Comparison of ENCODE assay signal across 22 cellular contexts in genomic region chr6:13524801-13525508, GRCh38. TPM values are rescaled to one million over a fixed set of nuclear protein-coding genes. Genes with fewer than 3 reads are reported as not detected.
DNase-seq lines count a peak whose midpoint lies in the region; ATAC-seq and TF ChIP-seq lines count a peak whose summit lies in the region.
"Had no signal": no experiment of that assay in that cellular context is flagged by ENCODE, and none has a peak within 500 bp of the region (broad histone marks: within the 10 kb centered on the region; RNA-seq: fewer than 3 reads in every experiment).

No MANE protein-coding gene starts in this region.

- H3K27me3 ChIP-seq in cardiac muscle cell (no peaks in the 10 kb centered on the region), gastrocnemius medialis (no peaks in the 10 kb centered on the region)
- H3K27me3 ChIP-seq: neural progenitor cell, tibial artery had no signal

- intact Hi-C loops in cardiac septum (cut with DNase I) (loop anchor here (5.0 kb wide), 3 partner anchors 38 to 113 kb away; partner anchors contain the start of genes GFOD1 and SIRT5), gastrocnemius medialis (cut with DNase I; ENCODE audit: low total_unique reads) (loop anchor here (2.0 kb wide), 3 partner anchors 38 to 110 kb away; partner anchors contain the start of genes GFOD1 and SIRT5), MCF 10A (cut with micrococcal nuclease) (no loop called here)
- intact Hi-C loops in dendritic cell treated with granulocyte-macrophage colony-stimulating factor and Interleukin-4, amounts not matched to agents 40 ng/mL and 50 ng/mL, for 4 days (cut with micrococcal nuclease): loop anchor here (5.0 to 10.0 kb wide), 2 partner anchors 52 to 60 kb away; no protein-coding TSS in a partner anchor
- intact Hi-C loops in activated naive CD4-positive, alpha-beta T cell treated with anti-CD3 and anti-CD28 coated beads for 36 hours (cut with micrococcal nuclease): loop anchor here (5.0 kb wide), 1 partner anchor 73 kb away; no protein-coding TSS in a partner anchor

- peak; percentile 56 to 72 for ATAC-seq in gastrocnemius medialis
- no peak for ATAC-seq in HG03135 (IDR thresholded peaks at IDR 0.05; ENCODE audit: unreplicated experiment)

- H3K4me3 ChIP-seq in cardiac muscle cell (no peak overlapping the region), gastrocnemius medialis (no peak overlapping the region)
- H3K4me3 ChIP-seq: neural progenitor cell, tibial artery had no signal

- in situ Hi-C loops in gastrocnemius medialis (cut with MboI; ENCODE audit: low sequenced_read_pairs in 4 of 4): loop anchor here in 1 of 4 donors (25.0 kb wide), 1 partner anchor 113 kb away; no protein-coding TSS in a partner anchor

- no TSS peak for BruUV-seq in MCF 10A (replicated peaks; lab: Mats Ljungman, UMichigan)

- peaks cover 40% of the 10 kb centered on the region for H3K4me1 Mint-ChIP-seq in dendritic cell treated with granulocyte-macrophage colony-stimulating factor and Interleukin-4, amounts not matched to agents 40 ng/mL and 50 ng/mL, for 4 days (ENCODE audit: low read depth)
- H3K4me1 Mint-ChIP-seq in activated naive CD4-positive, alpha-beta T cell treated with anti-CD3 and anti-CD28 coated beads for 36 hours (ENCODE audit: low read depth): peaks cover 11% of the 10 kb centered on the region
- H3K4me1 Mint-ChIP-seq in MCF 10A (ENCODE audit: insufficient read depth, unreplicated experiment): peaks cover 12% of the 10 kb centered on the region

- no peaks in the 10 kb centered on the region for H3K36me3 Mint-ChIP-seq in dendritic cell treated with granulocyte-macrophage colony-stimulating factor and Interleukin-4, amounts not matched to agents 40 ng/mL and 50 ng/mL, for 4 days (ENCODE audit: low read depth)
- no peaks in the 10 kb centered on the region for H3K36me3 Mint-ChIP-seq in activated naive CD4-positive, alpha-beta T cell treated with anti-CD3 and anti-CD28 coated beads for 36 hours (ENCODE audit: low read depth)
- peaks cover 6% of the 10 kb centered on the region for H3K36me3 Mint-ChIP-seq in MCF 10A (ENCODE audit: insufficient read depth, unreplicated experiment)
- H3K36me3 Mint-ChIP-seq: neural progenitor cell had no signal

- TF ChIP-seq POLR2A in gastrocnemius medialis (IDR thresholded peaks at IDR 0.05): peak in 1 of 2 donors; percentile 19

- H3K27ac Mint-ChIP-seq in dendritic cell treated with granulocyte-macrophage colony-stimulating factor and Interleukin-4, amounts not matched to agents 40 ng/mL and 50 ng/mL, for 4 days: peak overlapping the region; percentile 84
- H3K27ac Mint-ChIP-seq in activated naive CD4-positive, alpha-beta T cell treated with anti-CD3 and anti-CD28 coated beads for 36 hours: no peak overlapping the region
- H3K27ac Mint-ChIP-seq in MCF 10A (ENCODE audit: low read depth, unreplicated experiment): no peak overlapping the region
- H3K27ac Mint-ChIP-seq: endodermal cell had no signal

- H3K9me3 ChIP-seq in cardiac muscle cell (ENCODE audit: low read depth) (no peaks in the 10 kb centered on the region), gastrocnemius medialis (no peaks in the 10 kb centered on the region)
- H3K9me3 ChIP-seq: tibial artery had no signal

- TF ChIP-seq CTCF in cardiac muscle cell (IDR thresholded peaks at IDR 0.05; ENCODE audit: low read depth, low read length) (no peak), gastrocnemius medialis (IDR thresholded peaks at IDR 0.05 in 4 of 5, conservative IDR thresholded peaks at IDR 0.05 in 1 of 5) (no peak), MCF 10A (IDR thresholded peaks at IDR 0.05; ENCODE audit: unreplicated experiment) (no peak)

- no peak for DNase-seq in cardiac muscle cell (ENCODE audit: low read depth in 1 of 2, low spot score in 1 of 2)
- DNase-seq in cardiac septum (ENCODE audit: low spot score): no peak
- DNase-seq in NCI-H2171 treated with DMSO at 0.1 percent for 48 hours (lab: John Stamatoyannopoulos, UW): peak; percentile 88
- peak; percentile 45 to 62 for DNase-seq in gastrocnemius medialis
- no peak for DNase-seq in activated naive CD4-positive, alpha-beta T cell treated with anti-CD3 and anti-CD28 coated beads for 36 hours
- DNase-seq in MCF 10A (ENCODE audit: unreplicated experiment): no peak
- DNase-seq: 8988T; activated CD4-positive, alpha-beta T cell treated with anti-CD3 and anti-CD28 coated beads, Interleukin-2, amount 50 U/mL, for 4 hours; activated naive CD4-positive, alpha-beta T cell; activated T-cell treated with anti-CD3 and anti-CD28 coated beads for 4 hours; anterior cingulate cortex; endodermal cell; GOT3; hippocampal formation; mesenchymal stem cell; NCI-H1105; stimulated activated naive CD4-positive, alpha-beta T cell treated with Interleukin-2 at 50 U/mL for 16 hours; tibial artery had no signal

- H3K36me3 ChIP-seq in cardiac muscle cell (no peaks in the 10 kb centered on the region), gastrocnemius medialis (no peaks in the 10 kb centered on the region)
- H3K36me3 ChIP-seq: neural progenitor cell, tibial artery had no signal

- H3K4me1 ChIP-seq in cardiac muscle cell (ENCODE audit: low read depth) (peaks cover 31% of the 10 kb centered on the region), gastrocnemius medialis (peaks cover 47 to 52% of the 10 kb centered on the region in 2 donors)

- H3K27ac ChIP-seq in cardiac muscle cell: peak overlapping the region; percentile 69
- H3K27ac ChIP-seq in gastrocnemius medialis: peak overlapping the region; percentile 80 to 100 (median 88)
- H3K27ac ChIP-seq: neural progenitor cell, tibial artery, VCaP had no signal

- POLR2A ChIA-PET in MCF 10A (lab: Yijun Ruan, JAX): no interaction called here

- H3K27me3 Mint-ChIP-seq in dendritic cell treated with granulocyte-macrophage colony-stimulating factor and Interleukin-4, amounts not matched to agents 40 ng/mL and 50 ng/mL, for 4 days: no peaks in the 10 kb centered on the region
- no peaks in the 10 kb centered on the region for H3K27me3 Mint-ChIP-seq in activated naive CD4-positive, alpha-beta T cell treated with anti-CD3 and anti-CD28 coated beads for 36 hours (ENCODE audit: low read depth)
- H3K27me3 Mint-ChIP-seq in MCF 10A (ENCODE audit: insufficient read depth, unreplicated experiment): no peaks in the 10 kb centered on the region

- no peaks in the 10 kb centered on the region for H3K9me3 Mint-ChIP-seq in dendritic cell treated with granulocyte-macrophage colony-stimulating factor and Interleukin-4, amounts not matched to agents 40 ng/mL and 50 ng/mL, for 4 days
- H3K9me3 Mint-ChIP-seq in activated naive CD4-positive, alpha-beta T cell treated with anti-CD3 and anti-CD28 coated beads for 36 hours: no peaks in the 10 kb centered on the region
- H3K9me3 Mint-ChIP-seq in MCF 10A (ENCODE audit: unreplicated experiment): no peaks in the 10 kb centered on the region
- H3K9me3 Mint-ChIP-seq: endodermal cell, neural progenitor cell had no signal

- no peak overlapping the region for H3K4me3 Mint-ChIP-seq in dendritic cell treated with granulocyte-macrophage colony-stimulating factor and Interleukin-4, amounts not matched to agents 40 ng/mL and 50 ng/mL, for 4 days
- H3K4me3 Mint-ChIP-seq in activated naive CD4-positive, alpha-beta T cell treated with anti-CD3 and anti-CD28 coated beads for 36 hours: no peak overlapping the region
- H3K4me3 Mint-ChIP-seq in MCF 10A (ENCODE audit: unreplicated experiment): no peak overlapping the region
- H3K4me3 Mint-ChIP-seq: endodermal cell, neural progenitor cell had no signal

- CTCF ChIA-PET in activated naive CD4-positive, alpha-beta T cell treated with anti-CD3 and anti-CD28 coated beads for 36 hours (lab: Charles Lee): interaction anchor here (0.7 to 0.8 kb wide), 2 partner anchors 117 to 187 kb away, joined by 3 to 4 read pairs; no protein-coding TSS in a partner anchor
- CTCF ChIA-PET in MCF 10A (lab: Yijun Ruan, JAX): interaction anchor here (0.7 kb wide), 1 partner anchor 143 kb away, joined by 3 read pairs; no protein-coding TSS in a partner anchor

RNA-seq across cellular contexts. Expression of gene GFOD1, which starts 37.6 kb away (rescaled TPM):
- total RNA-seq in cardiac muscle cell (16.2 and 27.4 TPM in 2 replicates), cardiac septum (54.0 TPM), gastrocnemius medialis (10 to 100 TPM in 3 of 4 donors, 1 to 10 TPM in 1; 9.0 to 31.8 (median 16.9) TPM), MCF 10A (2022) (7.1 and 9.5 TPM in 2 replicates)
- 22.7 and 30.5 TPM in 2 replicates for polyA plus RNA-seq in cardiac muscle cell
- total RNA-seq in activated naive CD4-positive, alpha-beta T cell treated with anti-CD3 and anti-CD28 coated beads for 36 hours: 1 to 10 TPM; 3.7 to 4.2 TPM

RNA-seq across cellular contexts. Expression of gene SIRT5, which starts 49.4 kb away (rescaled TPM):
- 16.3 and 17.2 TPM in 2 replicates for total RNA-seq in cardiac muscle cell
- 21.7 and 26.8 TPM in 2 replicates for polyA plus RNA-seq in cardiac muscle cell
- total RNA-seq in cardiac septum: 36.4 TPM
- total RNA-seq in gastrocnemius medialis: 10 to 100 TPM; 16.1 to 18.0 (median 17.0) TPM
- total RNA-seq in activated naive CD4-positive, alpha-beta T cell treated with anti-CD3 and anti-CD28 coated beads for 36 hours: 1 to 10 TPM; 9.3 to 9.8 TPM
- total RNA-seq in MCF 10A (2022): 12.8 and 13.2 TPM in 2 replicates

Comparison
In these comparisons a context has a peak if more than half of its experiments do, and no peak if none do; other contexts are left out.
1. DNase-seq: peak in NCI-H2171 treated with DMSO at 0.1 percent for 48 hours (single experiment) and gastrocnemius medialis (2 of 2); none in cardiac muscle cell (0 of 2), cardiac septum (single experiment), activated naive CD4-positive, alpha-beta T cell treated with anti-CD3 and anti-CD28 coated beads for 36 hours (single experiment) and MCF 10A (single experiment).